In genomic region chr1:189323090-189323489, GRCh38 we compare ENCODE assay signal across 26 cellular contexts.
"Had no signal": no experiment of that assay in that cellular context is flagged by ENCODE, and none has a peak within 500 bp of the region (broad histone marks: within the 10 kb centered on the region; RNA-seq: fewer than 3 reads in every experiment).

No MANE protein-coding gene starts in this region.

- H3K4me3 Mint-ChIP-seq: activated B cell treated with CpG ODN at 0.5 μM for 24 hours; activated CD4-positive, alpha-beta memory T cell treated with anti-CD3 and anti-CD28 coated beads, Interleukin-2, amount 10 ng/mL, durations not matched to agents 7 days and 5 days; activated CD8-positive, alpha-beta memory T cell treated with anti-CD3 and anti-CD28 coated beads, Interleukin-2, amount 10 ng/mL, durations not matched to agents 7 days and 5 days; activated naive CD8-positive, alpha-beta T cell treated with anti-CD3 and anti-CD28 coated beads, Interleukin-2, amount 10 ng/mL, durations not matched to agents 7 days and 5 days; activated T-helper 17 cell treated with anti-CD3 and anti-CD28 coated beads, Interleukin-2, amount 50 U/mL, for 72 hours; mesothelial cell of epicardium; nephron; T-helper 2 cell treated with Interferon-gamma antibody and Interleukin-4, amounts not matched to agents 5 μg/mL and 100 μg/mL, for 36 hours had no signal

- ATAC-seq: activated CD8-positive, alpha-beta memory T cell treated with anti-CD3 and anti-CD28 coated beads, Interleukin-2, amount 10 ng/mL, durations not matched to agents 7 days and 5 days; activated T-helper 17 cell treated with anti-CD3 and anti-CD28 coated beads, Interleukin-2, amount 50 U/mL, for 72 hours had no signal

- H3K27me3 ChIP-seq: breast epithelium, esophagus squamous epithelium, right atrium auricular region, tibial artery had no signal

- H3K27ac Mint-ChIP-seq: activated B cell treated with CpG ODN at 0.5 μM for 24 hours; activated CD4-positive, alpha-beta memory T cell treated with anti-CD3 and anti-CD28 coated beads, Interleukin-2, amount 10 ng/mL, durations not matched to agents 7 days and 5 days; activated CD8-positive, alpha-beta memory T cell treated with anti-CD3 and anti-CD28 coated beads, Interleukin-2, amount 10 ng/mL, durations not matched to agents 7 days and 5 days; activated naive CD8-positive, alpha-beta T cell treated with anti-CD3 and anti-CD28 coated beads, Interleukin-2, amount 10 ng/mL, durations not matched to agents 7 days and 5 days; activated T-helper 17 cell treated with anti-CD3 and anti-CD28 coated beads, Interleukin-2, amount 50 U/mL, for 72 hours; mesothelial cell of epicardium; nephron; T-helper 2 cell treated with Interferon-gamma antibody and Interleukin-4, amounts not matched to agents 5 μg/mL and 100 μg/mL, for 36 hours had no signal

- H3K4me3 ChIP-seq: breast epithelium, esophagus squamous epithelium, lung, right atrium auricular region, tibial artery had no signal

- H3K27me3 Mint-ChIP-seq: activated B cell treated with CpG ODN at 0.5 μM for 24 hours; activated CD4-positive, alpha-beta memory T cell treated with anti-CD3 and anti-CD28 coated beads, Interleukin-2, amount 10 ng/mL, durations not matched to agents 7 days and 5 days; activated CD8-positive, alpha-beta memory T cell treated with anti-CD3 and anti-CD28 coated beads, Interleukin-2, amount 10 ng/mL, durations not matched to agents 7 days and 5 days; activated naive CD8-positive, alpha-beta T cell treated with anti-CD3 and anti-CD28 coated beads, Interleukin-2, amount 10 ng/mL, durations not matched to agents 7 days and 5 days; activated T-helper 17 cell treated with anti-CD3 and anti-CD28 coated beads, Interleukin-2, amount 50 U/mL, for 72 hours had no signal

- H3K4me1 Mint-ChIP-seq: activated B cell treated with CpG ODN at 0.5 μM for 24 hours; activated CD4-positive, alpha-beta memory T cell treated with anti-CD3 and anti-CD28 coated beads, Interleukin-2, amount 10 ng/mL, durations not matched to agents 7 days and 5 days; activated CD8-positive, alpha-beta memory T cell treated with anti-CD3 and anti-CD28 coated beads, Interleukin-2, amount 10 ng/mL, durations not matched to agents 7 days and 5 days; activated naive CD8-positive, alpha-beta T cell treated with anti-CD3 and anti-CD28 coated beads, Interleukin-2, amount 10 ng/mL, durations not matched to agents 7 days and 5 days; activated T-helper 17 cell treated with anti-CD3 and anti-CD28 coated beads, Interleukin-2, amount 50 U/mL, for 72 hours; mesothelial cell of epicardium; nephron had no signal

- H3K4me1 ChIP-seq: breast epithelium, esophagus squamous epithelium, right atrium auricular region, tibial artery had no signal

- H3K9me3 ChIP-seq: esophagus squamous epithelium, right atrium auricular region, tibial artery had no signal

- H3K36me3 ChIP-seq: breast epithelium, esophagus squamous epithelium, right atrium auricular region, tibial artery had no signal

- DNase-seq: activated B cell treated with CpG ODN at 0.5 μM for 24 hours; activated CD4-positive, alpha-beta memory T cell treated with anti-CD3 and anti-CD28 coated beads, Interleukin-2, amount 10 ng/mL, durations not matched to agents 7 days and 5 days; activated CD4-positive, alpha-beta T cell treated with anti-CD3 and anti-CD28 coated beads for 48 hours; activated CD8-positive, alpha-beta memory T cell treated with anti-CD3 and anti-CD28 coated beads, Interleukin-2, amount 10 ng/mL, durations not matched to agents 7 days and 5 days; activated naive CD4-positive, alpha-beta T cell; activated naive CD8-positive, alpha-beta T cell treated with anti-CD3 and anti-CD28 coated beads, Interleukin-2, amount 10 ng/mL, durations not matched to agents 7 days and 5 days; aorta; cortex of kidney; effector CD4-positive, alpha-beta T cell; esophagus squamous epithelium; foreskin melanocyte; hypothalamus; occipital lobe; stimulated activated CD4-positive, alpha-beta T cell treated with anti-CD3 and anti-CD28 coated beads, Interleukin-12 subunit alpha, Interleukin-12 subunit beta, amount 100 ng/mL, for 4 hours; stimulated activated CD4-positive, alpha-beta T cell treated with anti-CD3 and anti-CD28 coated beads, Interleukin-2, amount 100 ng/mL, for 24 hours; stimulated activated naive CD4-positive, alpha-beta T cell treated with Interleukin-2 at 50 U/mL for 16 hours; tibial artery had no signal

- H3K27ac ChIP-seq: breast epithelium, esophagus squamous epithelium, right atrium auricular region, tibial artery had no signal

- FAIRE-seq: keratinocyte, urothelium cell line had no signal

- H3K36me3 Mint-ChIP-seq: activated CD8-positive, alpha-beta memory T cell treated with anti-CD3 and anti-CD28 coated beads, Interleukin-2, amount 10 ng/mL, durations not matched to agents 7 days and 5 days; activated naive CD8-positive, alpha-beta T cell treated with anti-CD3 and anti-CD28 coated beads, Interleukin-2, amount 10 ng/mL, durations not matched to agents 7 days and 5 days; mesothelial cell of epicardium had no signal
